In genomic region chr2:109234355-109234754, GRCh38 we compare ENCODE assay signal across 14 cellular contexts.
"Had no signal": no experiment of that assay in that cellular context is flagged by ENCODE, and none has a peak within 500 bp of the region (broad histone marks: within the 10 kb centered on the region; RNA-seq: fewer than 3 reads in every experiment).

No MANE protein-coding gene starts in this region.

- H3K79me2 ChIP-seq: parathyroid adenoma had no signal

- H3K4me3 ChIP-seq: dorsolateral prefrontal cortex, lung, skin epidermis, spleen, testis, tibial artery had no signal

- ATAC-seq: natural killer cell; right cardiac atrium; stimulated activated memory B cell treated with anti-CD40 and anti-IgM and Interleukin-4, amounts not matched to agents 10 μg/mL and 1 μg/mL and 100 μg/mL, for 72 hours; stimulated activated naive CD8-positive, alpha-beta T cell treated with anti-CD3 and anti-CD28 coated beads, Interleukin-15, Interleukin-2, amounts not matched to agents 100 U/mL and 50 U/mL, for 24 hours had no signal

- H3K27ac ChIP-seq: dorsolateral prefrontal cortex, parathyroid adenoma, skin epidermis, spleen, testis, tibial artery had no signal

- H3K9me3 ChIP-seq: spleen, testis, tibial artery had no signal

- H3K36me3 ChIP-seq: spleen, tibial artery had no signal

- DNase-seq: dorsolateral prefrontal cortex; effector CD4-positive, alpha-beta T cell; natural killer cell; right cardiac atrium; spleen; stimulated activated CD4-positive, alpha-beta T cell treated with anti-CD3 and anti-CD28 coated beads, Interleukin-4, amount 100 ng/mL, for 4 hours; stimulated activated naive CD8-positive, alpha-beta T cell treated with anti-CD3 and anti-CD28 coated beads, Interleukin-15, Interleukin-2, amounts not matched to agents 100 U/mL and 50 U/mL, for 24 hours; substantia nigra; testis; tibial artery had no signal

- H3K27me3 ChIP-seq: dorsolateral prefrontal cortex, spleen, testis, tibial artery had no signal

- H2AFZ ChIP-seq: parathyroid adenoma had no signal
